1 cellular context compared by ENCODE assay signal in genomic region chr14:69647216-69647615, GRCh38.
TF ChIP-seq lines count a peak whose summit lies in the region.

No MANE protein-coding gene starts in this region.

TF ChIP-seq in GM12878, 131 proteins besides CTCF, POLR2A, EP300 and RAD21:
- TF ChIP-seq FOS (IDR thresholded peaks at IDR 0.05; ENCODE audit: borderline replicate concordance, extremely low read depth, insufficient read length) (no peak), NBN (IDR thresholded peaks at IDR 0.05) (0 out of 2 replicates have a peak, but pooled peaks have one; percentile 7), CHD4 (IDR thresholded peaks at IDR 0.05) (no peak), ZNF687 (IDR thresholded peaks at IDR 0.05) (peak; percentile 33), KDM1A (IDR thresholded peaks at IDR 0.05; ENCODE audit: borderline replicate concordance) (no peak), ZNF622 (IDR thresholded peaks at IDR 0.05) (no peak)
